11 cellular contexts compared by ENCODE assay signal in genomic region chr3:99108508-99108907, GRCh38.
A peak's percentile ranks its signal among the peaks of the same experiment; 100 is the strongest.
DNase-seq lines count a peak whose midpoint lies in the region; ATAC-seq, FAIRE-seq and TF ChIP-seq lines count a peak whose summit lies in the region.
"Had no signal": no experiment of that assay in that cellular context is flagged by ENCODE, and none has a peak within 500 bp of the region (broad histone marks: within the 10 kb centered on the region; RNA-seq: fewer than 3 reads in every experiment).

No MANE protein-coding gene starts in this region.

- no peak for TF ChIP-seq POLR2A in heart left ventricle (IDR thresholded peaks at IDR 0.05)

- ATAC-seq in heart left ventricle (peak in 3 of 4 donors; percentile 64 to 86 (median 81)), GM19467 (IDR thresholded peaks at IDR 0.05; ENCODE audit: unreplicated experiment) (no peak)
- ATAC-seq: activated T-helper 17 cell treated with anti-CD3 and anti-CD28 coated beads, Interleukin-2, amount 50 U/mL, for 72 hours had no signal

- H3K36me3 ChIP-seq in heart left ventricle (no peaks in the 10 kb centered on the region), left ventricle myocardium inferior (no peaks in the 10 kb centered on the region)
- H3K36me3 ChIP-seq: BE2C had no signal

- DNase-seq in heart left ventricle (peak in 1 of 5 donors; percentile 6), left ventricle myocardium inferior (no peak), amniotic epithelial cell (ENCODE audit: low read depth) (peak; percentile 94), foreskin melanocyte (peak; percentile 98), urothelium cell line (ENCODE audit: low spot score) (peak; percentile 74), NOMO-1 treated with DMSO at 0.1 percent for 48 hours (lab: John Stamatoyannopoulos, UW; ENCODE audit: unreplicated experiment) (no peak), DMS79 treated with DMSO at 0.1 percent for 48 hours (lab: John Stamatoyannopoulos, UW) (no peak)
- DNase-seq: BE2C; stimulated activated CD4-positive, alpha-beta T cell treated with anti-CD3 and anti-CD28 coated beads, Interleukin-12 subunit alpha, Interleukin-12 subunit beta, amount 100 ng/mL, for 4 hours had no signal

- H3K4me3 ChIP-seq in heart left ventricle (no peak overlapping the region), left ventricle myocardium inferior (no peak overlapping the region)

- FAIRE-seq in urothelium cell line (lab: Jason Lieb, UNC): peak; percentile 93

- WGBS in heart left ventricle, 4 donors: 24 to 39% (median 24%) methylated on average over 2 of the region's 2 CpGs

- intact Hi-C loops in heart left ventricle (cut with DNase I): no loop called here
- intact Hi-C loops in left ventricle myocardium inferior (cut with micrococcal nuclease): no loop called here

- H3K9me3 ChIP-seq in heart left ventricle: peaks cover 0 to 2% (median 0%) of the 10 kb centered on the region in 12 donors
- H3K9me3 ChIP-seq in left ventricle myocardium inferior (replicated peaks): peaks cover 2% of the 10 kb centered on the region
- H3K9me3 ChIP-seq: BE2C had no signal

- TF ChIP-seq CTCF in heart left ventricle (IDR thresholded peaks at IDR 0.05) (no peak), left ventricle myocardium inferior (IDR thresholded peaks at IDR 0.05; ENCODE audit: borderline replicate concordance) (no peak)

- H3K4me1 ChIP-seq in heart left ventricle: peaks cover 0 to 10% (median 0%) of the 10 kb centered on the region in 12 donors
- H3K4me1 ChIP-seq in left ventricle myocardium inferior: peaks cover 12% of the 10 kb centered on the region
- H3K4me1 ChIP-seq: BE2C had no signal

- H3K27ac ChIP-seq in heart left ventricle: no peak overlapping the region
- no peak overlapping the region for H3K27ac ChIP-seq in left ventricle myocardium inferior (replicated peaks)

- H3K27me3 ChIP-seq in heart left ventricle (no peaks in the 10 kb centered on the region), left ventricle myocardium inferior (ENCODE audit: low read depth) (no peaks in the 10 kb centered on the region)
- H3K27me3 ChIP-seq: BE2C had no signal

Comparison
In these comparisons a context has a peak if more than half of its experiments do, and no peak if none do; other contexts are left out.
1. DNase-seq: peak in amniotic epithelial cell (single experiment), foreskin melanocyte (single experiment) and urothelium cell line (single experiment); none in left ventricle myocardium inferior (single experiment), NOMO-1 treated with DMSO at 0.1 percent for 48 hours (single experiment) and DMS79 treated with DMSO at 0.1 percent for 48 hours (single experiment).